In genomic region chr15:69792823-69793222, GRCh38 we compare ENCODE assay signal across 22 cellular contexts.
DNase-seq lines count a peak whose midpoint lies in the region; ATAC-seq and TF ChIP-seq lines count a peak whose summit lies in the region.
"Had no signal": no experiment of that assay in that cellular context is flagged by ENCODE, and none has a peak within 500 bp of the region (broad histone marks: within the 10 kb centered on the region; RNA-seq: fewer than 3 reads in every experiment).

No MANE protein-coding gene starts in this region.

- DNase-seq in MG63 (peak; percentile 13), ecto neural progenitor cell (ENCODE audit: low spot score) (peak; percentile 39), mucosa of gallbladder (ENCODE audit: low spot score) (peak; percentile 6), thoracic aorta (ENCODE audit: low spot score) (no peak), NCI-H1417 (lab: John Stamatoyannopoulos, UW) (no peak), chondrocyte (ENCODE audit: low spot score) (no peak)
- DNase-seq: C1 segment of cervical spinal cord; CD4-positive, alpha-beta memory T cell; COR-L47; DMS53; KBM-7; NCI-H1694; NCI-H2029 treated with DMSO at 0.1 percent for 48 hours; NCI-H446 treated with DMSO at 0.1 percent for 48 hours; NCI-H526; NCI-H82; NK-92 treated with Interleukin-12 subunit alpha and Interleukin-12 subunit beta, amount 100 ng/mL, for 24 hours; Right ventricle myocardium superior; RPMI8226 had no signal

- H3K36me3 ChIP-seq in MG63 (no peaks in the 10 kb centered on the region), thoracic aorta (no peaks in the 10 kb centered on the region)
- H3K36me3 ChIP-seq: SJSA1 had no signal

- H3K27ac Mint-ChIP-seq in chondrocyte (ENCODE audit: unreplicated experiment): no peak overlapping the region
- H3K27ac Mint-ChIP-seq: CD4-positive, alpha-beta memory T cell had no signal

- peak overlapping the region; percentile 90 to 98 for H3K27ac ChIP-seq in thoracic aorta
- H3K27ac ChIP-seq: A549, SJSA1 had no signal

- peaks cover 39% of the 10 kb centered on the region for H3K4me1 Mint-ChIP-seq in chondrocyte (ENCODE audit: low read depth)
- H3K4me1 Mint-ChIP-seq: CD4-positive, alpha-beta memory T cell had no signal

- no peak overlapping the region for H3K4me3 Mint-ChIP-seq in chondrocyte (ENCODE audit: unreplicated experiment)
- H3K4me3 Mint-ChIP-seq: CD4-positive, alpha-beta memory T cell had no signal

- no peak overlapping the region for H3K4me3 ChIP-seq in MG63
- no peak overlapping the region for H3K4me3 ChIP-seq in thoracic aorta
- H3K4me3 ChIP-seq: A549, SJSA1 had no signal

- no peak for ATAC-seq in thoracic aorta (ENCODE audit: insufficient number of reproducible peaks, low FRiP score, low read depth)
- ATAC-seq in HG03378 (IDR thresholded peaks at IDR 0.05; ENCODE audit: unreplicated experiment): no peak
- ATAC-seq: A549 had no signal

- H3K27me3 ChIP-seq in MG63: no peaks in the 10 kb centered on the region; the same call in 1 of the 2 replicates
- no peaks in the 10 kb centered on the region for H3K27me3 ChIP-seq in thoracic aorta (replicated peaks; ENCODE audit: insufficient read depth)
- H3K27me3 ChIP-seq: SJSA1 had no signal

- TF ChIP-seq CTCF in thoracic aorta (IDR thresholded peaks at IDR 0.05) (no peak), chondrocyte (IDR thresholded peaks at IDR 0.05) (no peak)

- H3K4me1 ChIP-seq in thoracic aorta (ENCODE audit: control insufficient read depth in 1 of 2, low read depth in 2 of 2): peaks cover 12 to 28% of the 10 kb centered on the region in 2 donors

- H3K9me3 ChIP-seq in MG63 (no peaks in the 10 kb centered on the region; the same call in 1 of the 2 replicates), thoracic aorta (no peaks in the 10 kb centered on the region)
- H3K9me3 ChIP-seq: SJSA1 had no signal

- H3K9me3 Mint-ChIP-seq in chondrocyte (ENCODE audit: low read depth): peaks cover 12% of the 10 kb centered on the region

- H3K27me3 Mint-ChIP-seq in chondrocyte (ENCODE audit: low read depth): no peaks in the 10 kb centered on the region

- no peaks in the 10 kb centered on the region for H3K36me3 Mint-ChIP-seq in chondrocyte (ENCODE audit: low read depth)
- H3K36me3 Mint-ChIP-seq: CD4-positive, alpha-beta memory T cell had no signal

Comparison
In these comparisons a context has a peak if more than half of its experiments do, and no peak if none do; other contexts are left out.
1. DNase-seq: peak in MG63 (single experiment), ecto neural progenitor cell (single experiment) and mucosa of gallbladder (single experiment); none in thoracic aorta (single experiment), NCI-H1417 (0 of 3) and chondrocyte (single experiment).